Comparison of ENCODE assay signal across 8 cellular contexts in the genomic region with DNA sequence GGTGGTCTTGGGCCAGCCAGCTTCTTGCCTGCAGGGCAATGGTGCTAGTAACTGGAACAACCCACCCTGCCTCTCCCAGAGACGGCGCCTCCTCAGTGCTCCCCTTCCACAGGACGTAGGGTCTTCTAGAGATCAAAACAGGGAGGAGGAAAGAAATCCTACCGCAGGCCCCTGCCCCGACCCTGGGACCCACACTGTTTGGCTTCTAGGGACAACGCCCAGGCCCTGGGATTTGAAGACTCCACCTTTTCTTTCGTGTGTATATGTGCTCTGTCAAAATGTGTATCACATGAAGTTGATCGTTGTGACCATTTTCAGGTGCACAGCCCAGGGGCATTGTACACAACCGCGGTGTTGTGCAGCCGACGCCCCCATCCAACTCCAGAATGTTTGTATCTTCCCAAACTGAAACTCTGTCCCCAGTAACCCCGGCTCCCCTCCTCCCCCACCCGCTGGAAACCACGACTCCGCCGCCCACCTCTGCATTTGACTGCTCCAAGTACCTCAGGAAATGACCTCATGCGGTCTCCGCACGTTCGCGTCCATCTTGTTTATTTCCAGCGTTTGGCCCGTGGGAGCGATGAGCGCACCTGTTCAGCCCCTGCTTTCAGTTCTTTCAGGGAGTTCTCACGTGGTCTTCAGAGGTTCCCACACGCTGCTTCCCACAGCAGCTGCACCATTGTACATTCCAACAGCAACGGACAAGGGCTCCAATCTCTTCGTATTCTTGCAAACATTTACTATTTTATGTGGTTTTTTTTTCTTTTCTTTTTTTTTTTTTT. TPM values are rescaled to one million over a fixed set of nuclear protein-coding genes. Genes with fewer than 3 reads are reported as not detected.
A peak's percentile ranks its signal among the peaks of the same experiment; 100 is the strongest.
DNase-seq lines count a peak whose midpoint lies in the region; ATAC-seq, FAIRE-seq and TF ChIP-seq lines count a peak whose summit lies in the region.

No MANE protein-coding gene starts in this region.

- in situ Hi-C loops in K562 (cut with MboI), result loop anchor here (10.0 kb wide), 1 partner anchor 185 kb away; no protein-coding TSS in a partner anchor

- no peaks in the 10 kb centered on the region; the same call in 1 of the 2 replicates for H4K20me1 ChIP-seq in K562 (replicated peaks; ENCODE audit: control insufficient read depth, insufficient read depth, low read length)

- BruUV-seq in K562 (replicated peaks; lab: Mats Ljungman, UMichigan), result no TSS peak

- POLR2A ChIA-PET in A549 (lab: Yijun Ruan, JAX) (no interaction called here), T-cell (lab: Charles Lee) (no interaction called here), K562 (lab: Yijun Ruan, JAX) (interaction anchor here (0.6 to 1.2 kb wide), 2 partner anchors 15 to 187 kb away, joined by 3 read pairs; no protein-coding TSS in a partner anchor)

- peaks cover 11 to 49% of the 10 kb centered on the region in 2 donors for H3K27me3 Mint-ChIP-seq in T-cell

- no peak for FAIRE-seq in A549 (lab: Jason Lieb, UNC)
- FAIRE-seq in K562 (lab: Jason Lieb, UNC), result no peak

- no peak for TF ChIP-seq RAD21 in A549 (conservative IDR thresholded peaks at IDR 0.05 in 1 of 2, IDR thresholded peaks at IDR 0.05 in 1 of 2)
- TF ChIP-seq RAD21 in K562 (CRISPR knock-in tag; conservative IDR thresholded peaks at IDR 0.05 in 1 of 2, IDR thresholded peaks at IDR 0.05 in 1 of 2), result no peak

- H3K79me2 ChIP-seq in K562 (ENCODE audit: control insufficient read depth, insufficient read depth, low read length), result no peaks in the 10 kb centered on the region

- peak overlapping the region; percentile 77 to 86 (median 81) for H3K4me3 Mint-ChIP-seq in T-cell

- TF ChIP-seq CTCF in A549 (IDR thresholded peaks at IDR 0.05) (no peak), K562 (IDR thresholded peaks at IDR 0.05 in 2 of 3, conservative IDR thresholded peaks at IDR 0.05 in 1 of 3; ENCODE audit: insufficient read depth in 2 of 3, low read depth in 1 of 3, low read length in 3 of 3) (no peak), omental fat pad (IDR thresholded peaks at IDR 0.05) (no peak)

- 16% methylated on average over 25 of the region's 30 CpGs for WGBS in A549 (ENCODE audit: missing lambda C conversion rate)
- 7% methylated on average over 26 of the region's 30 CpGs for WGBS in K562 (ENCODE audit: insufficient coverage, low coverage, missing lambda C conversion rate)

- H3K27ac ChIP-seq in A549 (no peak overlapping the region), K562 (ENCODE audit: extremely low read depth, low read depth, low read length) (no peak overlapping the region)

- H3K9me3 ChIP-seq in A549 (peaks cover 19% of the 10 kb centered on the region), K562 (replicated peaks; ENCODE audit: control insufficient read depth, insufficient read depth, low read depth, low read length) (0 out of 2 replicates have a peak, but pooled peaks cover 3% of the 10 kb centered on the region)

- H3K4me1 ChIP-seq in A549, result peaks cover 14% of the 10 kb centered on the region; the same call in 2 of the 3 replicates
- peaks cover 5 to 42% of the 10 kb centered on the region in 2 experiments; a peak in 3 of 5 replicates for H3K4me1 ChIP-seq in K562 (replicated peaks in 1 of 2; ENCODE audit: control insufficient read depth in 2 of 2, insufficient read depth in 2 of 2, low read length in 2 of 2)

- H2AFZ ChIP-seq in K562 (ENCODE audit: low read depth, low read length), result peak overlapping the region; percentile 71

- DNase-seq in A549 (ENCODE audit: low read depth in 1 of 2, low spot score in 1 of 2) (no peak), T-cell (peak; percentile 31 to 79 (median 69)), K562 (ENCODE audit: extremely low read depth in 1 of 4, low spot score in 3 of 4) (peak; percentile 35 to 45 (median 38)), epidermal melanocyte (ENCODE audit: insufficient read length, low spot score) (no peak), omental fat pad (ENCODE audit: low spot score) (no peak)
- peak; percentile 73 for DNase-seq in stimulated activated CD4-positive, alpha-beta T cell treated with anti-CD3 and anti-CD28 coated beads, Interleukin-2, amount 100 ng/mL, for 4 hours (ENCODE audit: low read depth)

- TF ChIP-seq EP300 in A549 (IDR thresholded peaks at IDR 0.05), result no peak
- TF ChIP-seq EP300 in K562 (IDR thresholded peaks at IDR 0.05; ENCODE audit: low read length), result no peak

- peak overlapping the region in 1 of 2 experiments; percentile 20; a peak in 1 of 4 replicates for H3K9ac ChIP-seq in K562 (ENCODE audit: insufficient read depth in 1 of 2, low read depth in 2 of 2, low read length in 2 of 2)

- peak overlapping the region; percentile 59 to 72 for H3K27ac Mint-ChIP-seq in T-cell

- H3K9me3 Mint-ChIP-seq in T-cell, result peaks cover 0 to 14% (median 14%) of the 10 kb centered on the region in 3 donors

- H3K4me1 Mint-ChIP-seq in T-cell, result peaks cover 21 to 31% (median 25%) of the 10 kb centered on the region in 3 donors

- peaks cover 4% of the 10 kb centered on the region for H3K36me3 Mint-ChIP-seq in T-cell

- H3K4me3 ChIP-seq in A549 (peak overlapping the region; percentile 41; the same call in 2 of the 3 replicates), K562 (no peak overlapping the region)

- no peaks in the 10 kb centered on the region for H3K36me3 ChIP-seq in K562 (ENCODE audit: control insufficient read depth, insufficient read depth, low read length)

- H3K4me2 ChIP-seq in A549, result peak overlapping the region; percentile 71
- peak overlapping the region; percentile 67 for H3K4me2 ChIP-seq in K562 (ENCODE audit: insufficient read depth, low read length)

- no peaks in the 10 kb centered on the region for H3K9me1 ChIP-seq in K562 (ENCODE audit: control insufficient read depth, insufficient read depth, low read length)

- peaks cover 37 to 55% of the 10 kb centered on the region in 2 experiments for H3K27me3 ChIP-seq in K562 (ENCODE audit: control insufficient read depth in 2 of 2, insufficient read depth in 2 of 2, low read length in 2 of 2)

- TF ChIP-seq POLR2A in A549 (IDR thresholded peaks at IDR 0.05; ENCODE audit: low read length), result no peak
- peak; percentile 47 for TF ChIP-seq POLR2A in GM19099 (IDR thresholded peaks at IDR 0.05; ENCODE audit: extremely low read depth, insufficient read length, low read depth)
- TF ChIP-seq POLR2A in K562 (conservative IDR thresholded peaks at IDR 0.05), result no peak

- CTCF ChIA-PET in A549 (lab: Yijun Ruan, JAX) (interaction anchor here (0.8 to 3.6 kb wide), 24 partner anchors 10 to 204 kb away, joined by 3 to 44 read pairs (median 6); a partner anchor contains a TSS), T-cell (lab: Charles Lee) (interaction anchor here in 1 of 2 donors (1.8 kb wide), 1 partner anchor 37 kb away, joined by 9 read pairs; no protein-coding TSS in a partner anchor), K562 (lab: Yijun Ruan, JAX; ENCODE audit: low intra/inter-chr PET ratio) (interaction anchor here (0.6 to 3.4 kb wide), 5 partner anchors 38 to 341 kb away, joined by 3 to 30 read pairs (median 16); no protein-coding TSS in a partner anchor)

- intact Hi-C loops in K562 (cut with micrococcal nuclease), result loop anchor here (1.0 to 5.0 kb wide), 3 partner anchors 38 to 188 kb away; no protein-coding TSS in a partner anchor

- 0 out of 6 replicates have a peak, but pooled peaks of 1 of the 2 experiments have one; percentile 11 for ATAC-seq in A549
- ATAC-seq in HG03354 (IDR thresholded peaks at IDR 0.05; ENCODE audit: poor library complexity, severe bottlenecking, unreplicated experiment), result peak; percentile 59
- ATAC-seq in T-cell (replicated peaks in 1 of 4), result peak; percentile 49 to 78 (median 52)
- ATAC-seq in K562, result peak; percentile 55
- ATAC-seq in omental fat pad (ENCODE audit: low FRiP score), result no peak

RNA-seq across cellular contexts. Expression of a gene that starts 3.4 kb away (rescaled TPM):
- polyA plus RNA-seq in A549 (2011; rRNA removed) (not detected in 2 replicates), A549 (2017; fragmentation: RNase III; extraction: RNeasy Plus Mini Kit Qiagen cat#74134 plus additional on column Dnase treatment) (not detected in 3 replicates), K562 (2011; rRNA removed) (not detected in 2 replicates), K562 (2014; fragmentation: Illumina TruSeq; extraction: Trizol) (not detected in 2 replicates), K562 (2014; fragmentation: Nextera tagmentation; extraction: Ambion mirVana) (not detected), K562 (2014; rRNA removed) (not detected in 2 replicates)
- not detected in 2 replicates for polyA plus RNA-seq in A549 (2012; cell fraction: cytosol; rRNA removed)
- polyA plus RNA-seq in A549 (2012; cell fraction: nucleus; rRNA removed), result not detected in 2 replicates
- not detected in 2 replicates for polyA minus RNA-seq in A549 (2011; rRNA and poly(A)+ RNA removed)
- total RNA-seq in T-cell (not detected), K562 (2014; rRNA removed) (not detected in 2 replicates), K562 (2014; rRNA removed; fragmentation: Illumina TruSeq; extraction: Trizol) (not detected in 2 replicates), K562 (2015; rRNA removed; fragmentation: Illumina TruSeq; extraction: Trizol) (not detected in 2 replicates), K562 (2021) (not detected in 2 replicates), omental fat pad (not detected)
- not detected in 2 replicates for total RNA-seq in K562 (2011; cell fraction: chromatin; rRNA removed; ENCODE audit: low replicate concordance)
- total RNA-seq in K562 (2011; cell fraction: nucleolus; rRNA removed), result not detected in 2 replicates
- not detected in 2 replicates for total RNA-seq in K562 (2011; cell fraction: nucleoplasm; rRNA removed)
- not detected in 2 replicates for polyA plus RNA-seq in K562 (2011; cell fraction: cytosol; rRNA removed)
- polyA plus RNA-seq in K562 (2011; cell fraction: nucleus; rRNA removed), result not detected in 2 replicates
- not detected in 2 replicates for polyA plus RNA-seq in K562 (2012)
- polyA minus RNA-seq in K562 (2011; rRNA and poly(A)+ RNA removed), result not detected in 2 replicates
- not detected in 2 replicates for polyA minus RNA-seq in K562 (2011; cell fraction: cytosol; rRNA and poly(A)+ RNA removed)
- not detected in 2 replicates for polyA minus RNA-seq in K562 (2011; cell fraction: nucleus; rRNA and poly(A)+ RNA removed)

RNA-seq across cellular contexts. Expression of a gene that starts 57.7 kb away (rescaled TPM):
- polyA plus RNA-seq in A549 (2011; rRNA removed) (0.05 TPM in 1 of 2 replicates, not detected in the other), A549 (2017; fragmentation: RNase III; extraction: RNeasy Plus Mini Kit Qiagen cat#74134 plus additional on column Dnase treatment) (not detected in 3 replicates), K562 (2011; rRNA removed) (not detected in 2 replicates), K562 (2014; fragmentation: Illumina TruSeq; extraction: Trizol) (not detected in 2 replicates), K562 (2014; fragmentation: Nextera tagmentation; extraction: Ambion mirVana) (not detected), K562 (2014; rRNA removed) (0.04 and 0.05 TPM in 2 replicates)
- 0.01 TPM in 1 of 2 replicates, not detected in the other for polyA plus RNA-seq in A549 (2012; cell fraction: cytosol; rRNA removed)
- polyA plus RNA-seq in A549 (2012; cell fraction: nucleus; rRNA removed), result 0.06 and 0.13 TPM in 2 replicates
- polyA minus RNA-seq in A549 (2011; rRNA and poly(A)+ RNA removed), result 0.73 TPM in 1 of 2 replicates, not detected in the other
- total RNA-seq in T-cell (1 to 10 TPM; 5.3 to 8.8 (median 8.3) TPM), K562 (2014; rRNA removed) (not detected in 2 replicates), K562 (2014; rRNA removed; fragmentation: Illumina TruSeq; extraction: Trizol) (not detected in 2 replicates), K562 (2015; rRNA removed; fragmentation: Illumina TruSeq; extraction: Trizol) (not detected in 2 replicates), K562 (2021) (0.27 and 0.31 TPM in 2 replicates), omental fat pad (10 to 100 TPM in 1 of 4 donors, 1 to 10 TPM in 3; 1.6 to 10.7 (median 2.5) TPM)
- not detected in 2 replicates for total RNA-seq in K562 (2011; cell fraction: chromatin; rRNA removed; ENCODE audit: low replicate concordance)
- 0.13 TPM in 1 of 2 replicates, not detected in the other for total RNA-seq in K562 (2011; cell fraction: nucleolus; rRNA removed)
- 0.15 TPM in 1 of 2 replicates, not detected in the other for total RNA-seq in K562 (2011; cell fraction: nucleoplasm; rRNA removed)
- 0.03 TPM in 1 of 2 replicates, not detected in the other for polyA plus RNA-seq in K562 (2011; cell fraction: cytosol; rRNA removed)
- polyA plus RNA-seq in K562 (2011; cell fraction: nucleus; rRNA removed), result 0.06 and 0.10 TPM in 2 replicates
- 0.03 TPM in 1 of 2 replicates, not detected in the other for polyA plus RNA-seq in K562 (2012)
- polyA minus RNA-seq in K562 (2011; rRNA and poly(A)+ RNA removed), result not detected in 2 replicates
- polyA minus RNA-seq in K562 (2011; cell fraction: cytosol; rRNA and poly(A)+ RNA removed), result not detected in 2 replicates
- polyA minus RNA-seq in K562 (2011; cell fraction: nucleus; rRNA and poly(A)+ RNA removed), result not detected in 2 replicates

Comparison
In these comparisons a context has a peak if more than half of its experiments do, and no peak if none do; other contexts are left out.
1. DNase-seq: peak in T-cell (34 of 34), K562 (4 of 4) and stimulated activated CD4-positive, alpha-beta T cell treated with anti-CD3 and anti-CD28 coated beads, Interleukin-2, amount 100 ng/mL, for 4 hours (single experiment); none in A549 (0 of 2), epidermal melanocyte (single experiment) and omental fat pad (single experiment).